Comparison of ENCODE assay signal across 8 cellular contexts in the genomic region with DNA sequence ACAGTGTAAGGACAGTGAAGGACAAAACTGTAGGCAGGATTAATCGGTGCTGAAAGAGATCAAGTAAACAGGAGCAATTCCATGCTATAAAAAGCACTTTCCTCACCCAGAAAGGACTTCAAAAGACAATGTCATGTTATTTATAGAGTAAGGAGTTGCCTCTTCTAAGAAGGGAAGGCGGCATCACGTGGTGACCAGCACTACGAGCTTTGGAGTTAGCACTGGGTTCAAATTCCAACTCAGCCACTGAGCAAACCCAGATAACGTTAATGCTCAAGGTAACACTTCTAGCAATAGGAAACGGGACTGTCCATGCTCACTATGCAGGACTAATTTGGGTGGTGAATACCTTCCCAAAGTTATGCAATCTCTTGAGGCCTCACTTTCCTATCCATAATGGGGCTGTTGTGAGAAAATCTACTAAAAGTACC. TPM values are rescaled to one million over a fixed set of nuclear protein-coding genes. Genes with fewer than 3 reads are reported as not detected.
DNase-seq lines count a peak whose midpoint lies in the region; ATAC-seq and TF ChIP-seq lines count a peak whose summit lies in the region.

No MANE protein-coding gene starts in this region.

- TF ChIP-seq CTCF in A673 (conservative IDR thresholded peaks at IDR 0.05; ENCODE audit: low read depth, low read length) (no peak), KMS-11 (conservative IDR thresholded peaks at IDR 0.05; ENCODE audit: low read depth, low read length) (no peak), mammary epithelial cell (conservative IDR thresholded peaks at IDR 0.05 in 1 of 2, IDR thresholded peaks at IDR 0.05 in 1 of 2; ENCODE audit: extremely low read depth in 1 of 2, insufficient read depth in 1 of 2, low read depth in 1 of 2, low read length in 2 of 2) (no peak)

- H2AFZ ChIP-seq in KMS-11 (ENCODE audit: low read depth) (peak overlapping the region; percentile 96), mammary epithelial cell (ENCODE audit: low read depth, low read length) (peak overlapping the region; percentile 95)

- H4K20me1 ChIP-seq in KMS-11 (ENCODE audit: insufficient read depth) (no peaks in the 10 kb centered on the region), mammary epithelial cell (ENCODE audit: insufficient read depth, low read length) (no peaks in the 10 kb centered on the region)

- DNase-seq in A673 (ENCODE audit: low spot score) (no peak), mammary epithelial cell (no peak), RPMI8226 (no peak), C1 segment of cervical spinal cord (lab: John Stamatoyannopoulos, UW) (no peak), NCI-H748 (lab: John Stamatoyannopoulos, UW; ENCODE audit: unreplicated experiment) (no peak)

- H3K27ac ChIP-seq in A673 (ENCODE audit: low read depth, low read length, poor library complexity, severe bottlenecking) (peak overlapping the region; percentile 92), KMS-11 (peak overlapping the region; percentile 55; the same call in 1 of the 2 replicates), mammary epithelial cell (ENCODE audit: insufficient read depth, low read depth, low read length) (no peak overlapping the region), mesodermal cell (ENCODE audit: low read depth, low read length, severe bottlenecking) (peak overlapping the region; percentile 82)

- CTCF ChIA-PET in A673 (lab: Charles Lee) (no interaction called here), mammary epithelial cell (lab: Charles Lee; ENCODE audit: low non-redundant PET) (no interaction called here)

- in situ Hi-C loops in mammary epithelial cell (cut with MboI; ENCODE audit: low sequenced_read_pairs in 2 of 2) = no loop called here

- H3K27ac Mint-ChIP-seq in stimulated activated memory B cell treated with anti-CD40 and anti-IgM and Interleukin-4, amounts not matched to agents 10 μg/mL and 1 μg/mL and 100 μg/mL, for 72 hours = no peak overlapping the region

- H3K9me3 ChIP-seq in A673 (ENCODE audit: low read depth, low read length, poor library complexity, severe bottlenecking) (no peaks in the 10 kb centered on the region), mammary epithelial cell (replicated peaks; ENCODE audit: insufficient read depth, low read length) (no peaks in the 10 kb centered on the region), mesodermal cell (ENCODE audit: control insufficient read depth, low read length) (peaks cover 5% of the 10 kb centered on the region)

- intact Hi-C loops in A673 (cut with micrococcal nuclease; ENCODE audit: unreplicated experiment) (loop anchor here (1.0 kb wide), 1 partner anchor 56 kb away; the partner anchor contains the start of gene KIF20B), mammary epithelial cell (cut with micrococcal nuclease) (no loop called here)

- H3K36me3 ChIP-seq in A673 (ENCODE audit: insufficient read depth, low read length, poor library complexity, severe bottlenecking) (no peaks in the 10 kb centered on the region), KMS-11 (ENCODE audit: insufficient read depth) (no peaks in the 10 kb centered on the region), mammary epithelial cell (ENCODE audit: insufficient read depth, low read length) (peaks cover 2% of the 10 kb centered on the region), mesodermal cell (ENCODE audit: control insufficient read depth, insufficient read depth, low read length) (no peaks in the 10 kb centered on the region)

- 60% methylated on average over 6 of the region's 6 CpGs for WGBS in mammary epithelial cell (ENCODE audit: low coverage, missing lambda C conversion rate)
- WGBS in mesodermal cell (ENCODE audit: insufficient coverage in 2 of 2), 2 experiments = 55 to 56% methylated on average over 2 to 4 of the region's 6 CpGs

- no peak for ATAC-seq in stimulated activated memory B cell treated with anti-CD40 and anti-IgM and Interleukin-4, amounts not matched to agents 10 μg/mL and 1 μg/mL and 100 μg/mL, for 72 hours

- dilution Hi-C loops in mammary epithelial cell (cut with HindIII; ENCODE audit: low sequenced_read_pairs) = no loop called here

- BruUV-seq in A673 (replicated peaks; lab: Mats Ljungman, UMichigan) (TSS peak; percentile 58), mammary epithelial cell (replicated peaks; lab: Mats Ljungman, UMichigan) (no TSS peak)

- POLR2A ChIA-PET in A673 (lab: Charles Lee; ENCODE audit: low non-redundant PET) = no interaction called here

- H3K4me1 Mint-ChIP-seq in stimulated activated memory B cell treated with anti-CD40 and anti-IgM and Interleukin-4, amounts not matched to agents 10 μg/mL and 1 μg/mL and 100 μg/mL, for 72 hours = peaks cover 16% of the 10 kb centered on the region

- peak overlapping the region; percentile 90 for H3K4me3 ChIP-seq in A673 (ENCODE audit: low read depth, low read length, poor library complexity, severe bottlenecking)
- H3K4me3 ChIP-seq in KMS-11 (IDR thresholded peaks at IDR 0.05; ENCODE audit: insufficient read depth, low read depth, low read length) = no peak overlapping the region
- H3K4me3 ChIP-seq in mammary epithelial cell (replicated peaks in 1 of 3; ENCODE audit: insufficient read depth in 1 of 3, low read depth in 2 of 3, low read length in 3 of 3) = peak overlapping the region in 1 of 3 experiments; percentile 79
- peak overlapping the region; percentile 82 for H3K4me3 ChIP-seq in mesodermal cell (ENCODE audit: extremely low read depth, insufficient read depth, low read length, poor library complexity, severe bottlenecking)

- no peak overlapping the region for H3K4me3 Mint-ChIP-seq in stimulated activated memory B cell treated with anti-CD40 and anti-IgM and Interleukin-4, amounts not matched to agents 10 μg/mL and 1 μg/mL and 100 μg/mL, for 72 hours

- H3K4me1 ChIP-seq in A673 (ENCODE audit: insufficient read depth, low read length, poor library complexity, severe bottlenecking) = peaks cover 39% of the 10 kb centered on the region
- peaks cover 16% of the 10 kb centered on the region for H3K4me1 ChIP-seq in KMS-11 (ENCODE audit: low read depth, poor library complexity, severe bottlenecking)
- peaks cover 18% of the 10 kb centered on the region for H3K4me1 ChIP-seq in mammary epithelial cell (ENCODE audit: insufficient read depth, low read length)
- H3K4me1 ChIP-seq in mesodermal cell (ENCODE audit: control insufficient read depth, insufficient read depth, low read length, poor library complexity, severe bottlenecking) = peaks cover 3% of the 10 kb centered on the region

- no peaks in the 10 kb centered on the region for H3K9me3 Mint-ChIP-seq in stimulated activated memory B cell treated with anti-CD40 and anti-IgM and Interleukin-4, amounts not matched to agents 10 μg/mL and 1 μg/mL and 100 μg/mL, for 72 hours

- peak overlapping the region; percentile 64 for H3K4me2 ChIP-seq in KMS-11
- H3K4me2 ChIP-seq in mammary epithelial cell (ENCODE audit: insufficient read depth, low read depth, low read length) = peak overlapping the region; percentile 85

- no peaks in the 10 kb centered on the region for H3K36me3 Mint-ChIP-seq in stimulated activated memory B cell treated with anti-CD40 and anti-IgM and Interleukin-4, amounts not matched to agents 10 μg/mL and 1 μg/mL and 100 μg/mL, for 72 hours

- no peaks in the 10 kb centered on the region for H3K27me3 Mint-ChIP-seq in stimulated activated memory B cell treated with anti-CD40 and anti-IgM and Interleukin-4, amounts not matched to agents 10 μg/mL and 1 μg/mL and 100 μg/mL, for 72 hours

- H3K27me3 ChIP-seq in A673 (replicated peaks; ENCODE audit: insufficient read depth, low read depth, low read length, poor library complexity) = no peaks in the 10 kb centered on the region
- H3K27me3 ChIP-seq in KMS-11 (ENCODE audit: insufficient read depth, low read depth) = no peaks in the 10 kb centered on the region
- no peaks in the 10 kb centered on the region for H3K27me3 ChIP-seq in mammary epithelial cell (ENCODE audit: insufficient read depth, low read length)

- H3K79me2 ChIP-seq in KMS-11 (ENCODE audit: insufficient read depth, low read depth) = no peaks in the 10 kb centered on the region
- H3K79me2 ChIP-seq in mammary epithelial cell (ENCODE audit: insufficient read depth, low read length) = peaks cover 32% of the 10 kb centered on the region

- H3K9ac ChIP-seq in KMS-11 (peak overlapping the region; percentile 63; the same call in 1 of the 2 replicates), mammary epithelial cell (ENCODE audit: insufficient read depth, low read length) (no peak overlapping the region)

RNA-seq across cellular contexts. Expression of gene PANK1, which starts 0.7 kb away (rescaled TPM):
- total RNA-seq in A673 (2021) (18.5 and 19.2 TPM in 2 replicates), mammary epithelial cell (1 to 10 TPM; 4.7 to 5.3 TPM)
- polyA plus RNA-seq in mammary epithelial cell = 6.3 TPM
- polyA minus RNA-seq in mammary epithelial cell = 5.3 TPM
- 11.2 TPM for polyA plus RNA-seq in mesodermal cell (2013, experiment 1 of 2)
- polyA plus RNA-seq in mesodermal cell (2013, experiment 2 of 2) = 13.9 TPM

RNA-seq across cellular contexts. Expression of gene KIF20B, which starts 55.6 kb away (rescaled TPM):
- total RNA-seq in A673 (2021) (74.3 and 78.9 TPM in 2 replicates), mammary epithelial cell (10 to 100 TPM in 1 of 2 donors, 1 to 10 TPM in 1; 3.8 to 29.9 TPM)
- 6.8 TPM for polyA plus RNA-seq in mammary epithelial cell
- polyA minus RNA-seq in mammary epithelial cell = 2.2 TPM
- 19.3 TPM for polyA plus RNA-seq in mesodermal cell (2013, experiment 1 of 2)
- 32.2 TPM for polyA plus RNA-seq in mesodermal cell (2013, experiment 2 of 2)
